27 cellular contexts compared by ENCODE assay signal in the genomic region with DNA sequence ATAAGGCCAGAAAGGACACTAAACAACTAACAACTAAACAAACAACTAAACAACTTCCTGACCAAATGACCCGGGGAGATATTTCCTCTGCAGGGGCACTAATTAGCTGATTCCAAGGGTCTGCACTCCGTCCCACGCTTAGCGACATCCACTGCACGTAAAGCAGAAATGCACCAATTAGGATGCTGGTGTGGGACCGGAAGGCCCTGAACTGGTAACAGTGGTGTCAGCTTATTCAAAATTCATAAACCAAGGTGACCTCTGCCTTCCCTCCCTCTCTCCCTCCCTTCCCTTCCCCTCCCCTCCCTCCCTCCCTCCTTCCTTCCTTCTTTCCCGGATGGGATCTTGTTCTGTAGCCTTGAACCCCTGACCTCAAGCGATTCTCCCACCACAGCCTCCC. TPM values are rescaled to one million over a fixed set of nuclear protein-coding genes. Genes with fewer than 3 reads are reported as not detected.
"Had no signal": no experiment of that assay in that cellular context is flagged by ENCODE, and none has a peak within 500 bp of the region (broad histone marks: within the 10 kb centered on the region; RNA-seq: fewer than 3 reads in every experiment).

No MANE protein-coding gene starts in this region.

- H3K4me1 Mint-ChIP-seq: endodermal cell, mesothelial cell of epicardium had no signal

- H3K27ac ChIP-seq: colonic mucosa, epithelial cell of prostate, esophagus squamous epithelium, gastrocnemius medialis, heart right ventricle, lower lobe of right lung had no signal

- H3K36me3 Mint-ChIP-seq: mesothelial cell of epicardium had no signal

- H3K4me1 ChIP-seq: colonic mucosa, esophagus squamous epithelium, gastrocnemius medialis, heart right ventricle, lower lobe of right lung had no signal

- H3K9me3 Mint-ChIP-seq: dendritic cell treated with granulocyte-macrophage colony-stimulating factor and Interleukin-4, amounts not matched to agents 40 ng/mL and 50 ng/mL, for 4 days; effector memory CD8-positive, alpha-beta T cell; endodermal cell; mesothelial cell of epicardium had no signal

- H3K9me3 ChIP-seq: colonic mucosa, esophagus squamous epithelium, gastrocnemius medialis, heart right ventricle, lower lobe of right lung, mucosa of descending colon had no signal

- DNase-seq: colonic mucosa; cortex of kidney; effector CD8-positive, alpha-beta T cell; effector memory CD8-positive, alpha-beta T cell; endodermal cell; erythroblast; esophagus squamous epithelium; foreskin fibroblast; foreskin melanocyte; gastrocnemius medialis; glutamatergic neuron; heart right ventricle; hippocampal formation; left cardiac atrium; left ventricle myocardium superior; lower lobe of right lung; mesenchymal stem cell; mucosa of descending colon had no signal

- ATAC-seq: effector memory CD8-positive, alpha-beta T cell; esophagus mucosa; gastrocnemius medialis; heart right ventricle; left cardiac atrium; left ventricle myocardium superior; lower lobe of right lung; mucosa of descending colon had no signal

- H3K4me3 Mint-ChIP-seq: dendritic cell treated with granulocyte-macrophage colony-stimulating factor and Interleukin-4, amounts not matched to agents 40 ng/mL and 50 ng/mL, for 4 days; effector memory CD8-positive, alpha-beta T cell; endodermal cell; mesothelial cell of epicardium had no signal

- H3K27me3 ChIP-seq: colonic mucosa, gastrocnemius medialis had no signal

- H3K4me3 ChIP-seq: colonic mucosa, esophagus squamous epithelium, gastrocnemius medialis, heart right ventricle, lower lobe of right lung, mucosa of descending colon had no signal

- H3K27ac Mint-ChIP-seq: dendritic cell treated with granulocyte-macrophage colony-stimulating factor and Interleukin-4, amounts not matched to agents 40 ng/mL and 50 ng/mL, for 4 days; effector memory CD8-positive, alpha-beta T cell; endodermal cell; mesothelial cell of epicardium had no signal

- H3K36me3 ChIP-seq: colonic mucosa, esophagus squamous epithelium, gastrocnemius medialis, heart right ventricle, lower lobe of right lung had no signal

RNA-seq across cellular contexts. Expression of a gene that starts 9.6 kb away (rescaled TPM):
- total RNA-seq: chondrocyte, dermis microvascular lymphatic vessel endothelial cell, esophagus mucosa, gastrocnemius medialis, glomerular endothelial cell, lower lobe of right lung, mesenteric fat pad, myocyte had no signal
